8 cellular contexts compared by ENCODE assay signal in the genomic region with DNA sequence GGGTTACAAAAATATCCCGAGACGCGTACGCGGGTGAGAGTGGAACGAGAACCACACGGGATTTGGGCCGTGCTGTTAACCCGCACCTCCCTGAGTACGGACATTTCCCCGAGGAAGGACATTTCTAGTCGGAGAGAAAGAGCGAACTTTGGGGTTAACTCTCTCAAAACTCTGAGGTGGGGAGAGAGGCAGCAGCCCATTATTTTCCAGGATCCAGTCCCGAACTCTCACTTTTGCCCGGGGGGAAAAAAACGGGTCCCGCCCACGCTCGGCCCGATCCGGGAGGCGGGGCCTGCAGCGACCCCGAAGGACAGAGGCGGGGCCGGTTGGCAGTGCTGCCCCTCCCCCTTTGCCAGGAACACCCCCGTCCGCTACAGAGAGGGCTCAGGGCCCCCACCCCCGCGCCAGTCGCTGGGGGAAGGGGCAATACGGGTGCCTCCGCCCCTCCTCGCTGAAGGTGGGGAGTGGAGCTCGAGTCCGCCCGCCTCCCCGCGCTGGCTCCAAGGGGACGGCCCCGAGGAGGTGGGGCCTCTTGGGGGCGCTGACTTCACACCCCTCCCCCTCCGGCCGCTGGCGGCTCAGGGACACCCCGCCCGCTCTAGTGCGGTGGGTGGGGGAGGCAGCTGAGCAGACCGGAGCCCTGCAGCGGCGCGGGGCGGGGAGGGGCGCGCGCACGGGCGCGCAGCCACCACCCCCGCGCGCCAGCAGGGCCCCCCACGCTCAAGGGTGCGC. TPM values are rescaled to one million over a fixed set of nuclear protein-coding genes. Genes with fewer than 3 reads are reported as not detected.
A peak's percentile ranks its signal among the peaks of the same experiment; 100 is the strongest.
DNase-seq lines count a peak whose midpoint lies in the region; ATAC-seq and TF ChIP-seq lines count a peak whose summit lies in the region.

No MANE protein-coding gene starts in this region.

- CTCF ChIA-PET in activated B cell treated with CpG ODN at 0.5 μM for 24 hours (lab: Charles Lee), result interaction anchor here (1.2 to 1.6 kb wide), 3 partner anchors 10 to 38 kb away, joined by 4 to 5 read pairs (median 4); a partner anchor contains a TSS

- intact Hi-C loops in activated B cell treated with CpG ODN at 0.5 μM for 24 hours (cut with micrococcal nuclease), result loop anchor here (1.0 to 10.0 kb wide), 8 partner anchors 37 to 1237 kb away; a partner anchor contains a TSS

- H3K4me3 Mint-ChIP-seq in activated B cell treated with CpG ODN at 0.5 μM for 24 hours, result peak overlapping the region; percentile 96

- H3K4me1 Mint-ChIP-seq in activated B cell treated with CpG ODN at 0.5 μM for 24 hours, result peaks cover 47% of the 10 kb centered on the region

- H3K27ac Mint-ChIP-seq in activated B cell treated with CpG ODN at 0.5 μM for 24 hours, result peak overlapping the region; percentile 98

- DNase-seq in AG09319 (ENCODE audit: extremely low read depth, low read depth) (peak; percentile 93), NCI-H345 (lab: John Stamatoyannopoulos, UW) (peak; percentile 98), activated B cell treated with CpG ODN at 0.5 μM for 24 hours (peak; percentile 93), cardiac fibroblast (ENCODE audit: low read depth in 2 of 2) (peak; percentile 94 to 99), inferior parietal cortex (ENCODE audit: extremely low spot score) (peak; percentile 89), smooth muscle cell of the brain vasculature (ENCODE audit: low read depth, low spot score) (peak; percentile 95)

- no peaks in the 10 kb centered on the region for H3K27me3 Mint-ChIP-seq in activated B cell treated with CpG ODN at 0.5 μM for 24 hours

- peak; percentile 77 for ATAC-seq in GM19035 (IDR thresholded peaks at IDR 0.05; ENCODE audit: unreplicated experiment)
- peak; percentile 74 for ATAC-seq in HG03280 (IDR thresholded peaks at IDR 0.05; ENCODE audit: unreplicated experiment)
- ATAC-seq in activated B cell treated with CpG ODN at 0.5 μM for 24 hours (ENCODE audit: low read depth), result peak; percentile 80

- H3K36me3 Mint-ChIP-seq in activated B cell treated with CpG ODN at 0.5 μM for 24 hours (ENCODE audit: low read depth), result peaks cover 36% of the 10 kb centered on the region

- no peaks in the 10 kb centered on the region for H3K9me3 Mint-ChIP-seq in activated B cell treated with CpG ODN at 0.5 μM for 24 hours

- POLR2A ChIA-PET in activated B cell treated with CpG ODN at 0.5 μM for 24 hours (lab: Charles Lee), result interaction anchor here (0.6 to 4.7 kb wide), 23 partner anchors 9 to 228 kb away, joined by 3 to 162 read pairs (median 6); a partner anchor contains a TSS

- TF ChIP-seq CTCF in AG09319 (IDR thresholded peaks at IDR 0.05; ENCODE audit: low read depth, low read length) (no peak), activated B cell treated with CpG ODN at 0.5 μM for 24 hours (IDR thresholded peaks at IDR 0.05) (no peak), cardiac fibroblast (IDR thresholded peaks at IDR 0.05; ENCODE audit: low read depth, low read length) (no peak)

- H3K4me3 ChIP-seq in cardiac fibroblast (replicated peaks in 1 of 2; ENCODE audit: low read depth in 2 of 2, low read length in 2 of 2), result peak overlapping the region; percentile 74 to 80

RNA-seq across cellular contexts. Expression of a gene that starts 0.7 kb away (rescaled TPM):
- total RNA-seq in activated B cell treated with CpG ODN at 0.5 μM for 24 hours, result 113 and 130 TPM in 2 replicates

RNA-seq across cellular contexts. Expression of a gene that starts 26.0 kb away (rescaled TPM):
- total RNA-seq in activated B cell treated with CpG ODN at 0.5 μM for 24 hours, result 149 and 156 TPM in 2 replicates

Comparison
In these comparisons a context has a peak if more than half of its experiments do, and no peak if none do; other contexts are left out.
1. Peak in every context shown above with its lines: DNase-seq, ATAC-seq and H3K4me3 ChIP-seq.